Comparison of ENCODE assay signal across 24 cellular contexts in genomic region chr13:40592035-40592434, GRCh38.
DNase-seq lines count a peak whose midpoint lies in the region; ATAC-seq and TF ChIP-seq lines count a peak whose summit lies in the region.
"Had no signal": no experiment of that assay in that cellular context is flagged by ENCODE, and none has a peak within 500 bp of the region (broad histone marks: within the 10 kb centered on the region; RNA-seq: fewer than 3 reads in every experiment).

No MANE protein-coding gene starts in this region.

- H3K36me3 ChIP-seq in psoas muscle (ENCODE audit: insufficient read depth in 1 of 2, low read depth in 1 of 2) = no peaks in the 10 kb centered on the region
- H3K36me3 ChIP-seq: brain microvascular endothelial cell, heart right ventricle, suprapubic skin had no signal

- H3K9me3 Mint-ChIP-seq in activated T-cell treated with anti-CD3 and anti-CD28 coated beads, Interleukin-2, amount 50 U/mL, for 4 hours = no peaks in the 10 kb centered on the region
- no peaks in the 10 kb centered on the region for H3K9me3 Mint-ChIP-seq in IgD-negative memory B cell
- H3K9me3 Mint-ChIP-seq in activated naive CD8-positive, alpha-beta T cell treated with anti-CD3 and anti-CD28 coated beads, Interleukin-2, amount 50 U/mL, for 24 hours = no peaks in the 10 kb centered on the region

- H3K27me3 ChIP-seq in psoas muscle (ENCODE audit: insufficient read depth in 3 of 3, low read length in 2 of 3) = no peaks in the 10 kb centered on the region
- H3K27me3 ChIP-seq: brain microvascular endothelial cell, heart right ventricle, suprapubic skin had no signal

- no peak for TF ChIP-seq CTCF in psoas muscle (IDR thresholded peaks at IDR 0.05)

- peaks cover 93% of the 10 kb centered on the region for H3K4me1 ChIP-seq in psoas muscle

- H3K36me3 Mint-ChIP-seq in activated T-cell treated with anti-CD3 and anti-CD28 coated beads, Interleukin-2, amount 50 U/mL, for 4 hours (ENCODE audit: insufficient read depth) = peaks cover 6% of the 10 kb centered on the region
- H3K36me3 Mint-ChIP-seq in IgD-negative memory B cell = no peaks in the 10 kb centered on the region
- peaks cover 3% of the 10 kb centered on the region for H3K36me3 Mint-ChIP-seq in activated naive CD8-positive, alpha-beta T cell treated with anti-CD3 and anti-CD28 coated beads, Interleukin-2, amount 50 U/mL, for 24 hours (ENCODE audit: low read depth)

- peaks cover 96% of the 10 kb centered on the region for H3K4me1 Mint-ChIP-seq in activated T-cell treated with anti-CD3 and anti-CD28 coated beads, Interleukin-2, amount 50 U/mL, for 4 hours (ENCODE audit: low read depth)
- H3K4me1 Mint-ChIP-seq in IgD-negative memory B cell = peaks cover 61 to 88% (median 77%) of the 10 kb centered on the region in 3 donors
- peaks cover 95% of the 10 kb centered on the region for H3K4me1 Mint-ChIP-seq in activated naive CD8-positive, alpha-beta T cell treated with anti-CD3 and anti-CD28 coated beads, Interleukin-2, amount 50 U/mL, for 24 hours

- intact Hi-C loops in psoas muscle (cut with DNase I) = loop anchor here in 1 of 2 donors (10.0 kb wide), 1 partner anchor 247 kb away; no protein-coding TSS in a partner anchor

- peak overlapping the region; percentile 2 to 81 (median 29) for H3K27ac Mint-ChIP-seq in IgD-negative memory B cell
- peak overlapping the region; percentile 29 for H3K27ac Mint-ChIP-seq in activated naive CD8-positive, alpha-beta T cell treated with anti-CD3 and anti-CD28 coated beads, Interleukin-2, amount 50 U/mL, for 24 hours

- H3K27me3 Mint-ChIP-seq in activated T-cell treated with anti-CD3 and anti-CD28 coated beads, Interleukin-2, amount 50 U/mL, for 4 hours (ENCODE audit: low read depth) = no peaks in the 10 kb centered on the region
- H3K27me3 Mint-ChIP-seq in IgD-negative memory B cell = no peaks in the 10 kb centered on the region
- no peaks in the 10 kb centered on the region for H3K27me3 Mint-ChIP-seq in activated naive CD8-positive, alpha-beta T cell treated with anti-CD3 and anti-CD28 coated beads, Interleukin-2, amount 50 U/mL, for 24 hours

- WGBS in psoas muscle, 3 donors = 95% methylated on average over 1 of the region's 1 CpG

- DNase-seq in activated T-cell treated with anti-CD3 and anti-CD28 coated beads, Interleukin-2, amount 50 U/mL, for 4 hours = no peak
- no peak for DNase-seq in activated T-cell treated with anti-CD3 and anti-CD28 coated beads, Interleukin-2, amount 50 U/mL, for 1 hour
- no peak for DNase-seq in activated naive CD8-positive, alpha-beta T cell treated with anti-CD3 and anti-CD28 coated beads, Interleukin-2, amount 50 U/mL, for 24 hours
- DNase-seq in psoas muscle (no peak), Ammon's horn (ENCODE audit: low spot score) (no peak), NCI-H226 (no peak)
- DNase-seq: brain microvascular endothelial cell; effector CD8-positive, alpha-beta T cell; EL; foreskin fibroblast; heart right ventricle; left cardiac atrium; MM.1S; NCI-H1417; NCI-H2107; NCI-H510A treated with DMSO at 0.1 percent for 48 hours; SHP77; SW 1271 had no signal

- ATAC-seq in activated T-cell treated with anti-CD3 and anti-CD28 coated beads, Interleukin-2, amount 50 U/mL, for 4 hours = no peak
- no peak for ATAC-seq in activated naive CD8-positive, alpha-beta T cell treated with anti-CD3 and anti-CD28 coated beads, Interleukin-2, amount 50 U/mL, for 24 hours
- ATAC-seq in psoas muscle = no peak
- no peak for ATAC-seq in HG02798 (IDR thresholded peaks at IDR 0.05; ENCODE audit: poor library complexity, unreplicated experiment)
- ATAC-seq: HCT116, heart right ventricle, K562, left cardiac atrium had no signal

- peak overlapping the region; percentile 90 for H3K27ac ChIP-seq in psoas muscle
- H3K27ac ChIP-seq: brain microvascular endothelial cell, suprapubic skin had no signal

- no peaks in the 10 kb centered on the region for H3K9me3 ChIP-seq in psoas muscle
- H3K9me3 ChIP-seq: heart right ventricle, suprapubic skin had no signal

- H3K4me3 Mint-ChIP-seq in activated T-cell treated with anti-CD3 and anti-CD28 coated beads, Interleukin-2, amount 50 U/mL, for 4 hours = peak overlapping the region; percentile 14
- H3K4me3 Mint-ChIP-seq in IgD-negative memory B cell = peak overlapping the region in 2 of 4 donors; percentile 8 to 29
- H3K4me3 Mint-ChIP-seq in activated naive CD8-positive, alpha-beta T cell treated with anti-CD3 and anti-CD28 coated beads, Interleukin-2, amount 50 U/mL, for 24 hours = no peak overlapping the region

- H3K4me3 ChIP-seq in psoas muscle = no peak overlapping the region
- H3K4me3 ChIP-seq: heart right ventricle, K562, skin epidermis, suprapubic skin had no signal
